In the genomic region with DNA sequence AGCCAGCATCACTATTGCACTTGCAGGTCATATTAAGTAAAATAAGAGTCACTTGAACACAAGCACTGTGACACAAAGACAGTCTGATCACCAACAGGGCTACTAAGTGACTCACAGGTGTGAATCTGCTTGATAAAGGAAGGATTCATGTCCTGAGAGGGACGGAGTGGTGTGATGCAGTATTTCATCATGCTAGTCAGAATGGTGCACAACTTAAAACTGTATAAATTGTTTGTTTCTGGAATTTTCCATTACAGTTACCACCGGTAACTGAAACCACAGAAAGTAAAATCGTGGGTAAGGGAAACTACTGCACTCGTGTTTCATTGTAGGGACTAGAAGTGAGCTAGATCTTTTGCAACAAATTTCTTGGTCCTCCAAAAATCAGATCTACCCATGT, we compare ENCODE assay signal across 8 cellular contexts.
DNase-seq lines count a peak whose midpoint lies in the region; ATAC-seq and TF ChIP-seq lines count a peak whose summit lies in the region.

No MANE protein-coding gene starts in this region.

- H3K27me3 ChIP-seq in DND-41 (ENCODE audit: insufficient read depth, low read length, poor library complexity) (no peaks in the 10 kb centered on the region), Loucy (ENCODE audit: insufficient read depth, low read length, poor library complexity, severe bottlenecking) (no peaks in the 10 kb centered on the region)

- peaks cover 0 to 2% (median 0%) of the 10 kb centered on the region in 3 donors for H3K36me3 Mint-ChIP-seq in naive thymus-derived CD8-positive, alpha-beta T cell

- H3K9me2 ChIP-seq in Loucy (replicated peaks; ENCODE audit: low read depth, low read length), result no peaks in the 10 kb centered on the region

- peak overlapping the region; percentile 83 for H3K27ac ChIP-seq in DND-41 (ENCODE audit: low read length)

- H3K4me3 ChIP-seq in DND-41 (ENCODE audit: low read depth in 1 of 2, low read length in 2 of 2) (no peak overlapping the region), Loucy (ENCODE audit: low read length, poor library complexity, severe bottlenecking) (no peak overlapping the region), epithelial cell of esophagus (ENCODE audit: low read length) (no peak overlapping the region)

- H3K4me1 ChIP-seq in DND-41 (ENCODE audit: insufficient read depth, low read length) (peaks cover 63% of the 10 kb centered on the region), Loucy (ENCODE audit: insufficient read depth, low read length, poor library complexity, severe bottlenecking) (peaks cover 61% of the 10 kb centered on the region)

- H3K4me1 Mint-ChIP-seq in naive thymus-derived CD8-positive, alpha-beta T cell, result peaks cover 12 to 25% (median 18%) of the 10 kb centered on the region in 4 donors

- peak; percentile 55 for DNase-seq in DND-41
- peak; percentile 59 for DNase-seq in epithelial cell of esophagus (ENCODE audit: low read depth)
- DNase-seq in NCI-H526 treated with DMSO at 0.1 percent for 48 hours (lab: John Stamatoyannopoulos, UW), result no peak
- DNase-seq in naive thymus-derived CD8-positive, alpha-beta T cell, result no peak
- DNase-seq in KG1 (lab: John Stamatoyannopoulos, UW), result no peak

- H3K9me3 ChIP-seq in DND-41 (ENCODE audit: insufficient read depth, low read length, severe bottlenecking) (no peaks in the 10 kb centered on the region), Loucy (ENCODE audit: insufficient read depth, low read depth, low read length) (no peaks in the 10 kb centered on the region)

- TF ChIP-seq CTCF in DND-41 (IDR thresholded peaks at IDR 0.05; ENCODE audit: borderline replicate concordance, extremely low read depth, low read length, poor library complexity, severe bottlenecking) (no peak), Loucy (conservative IDR thresholded peaks at IDR 0.05; ENCODE audit: low read length) (no peak), epithelial cell of esophagus (IDR thresholded peaks at IDR 0.05; ENCODE audit: insufficient read depth, low read depth, low read length, missing control alignments) (no peak)

- H3K9ac ChIP-seq in DND-41 (ENCODE audit: low read depth, low read length), result peak overlapping the region; percentile 22; the same call in 1 of the 2 replicates
- peak overlapping the region; percentile 18 for H3K9ac ChIP-seq in Loucy (ENCODE audit: low read depth, low read length, poor library complexity, severe bottlenecking)

- no peaks in the 10 kb centered on the region for H3K9me3 Mint-ChIP-seq in naive thymus-derived CD8-positive, alpha-beta T cell

- H2AFZ ChIP-seq in DND-41 (ENCODE audit: low read depth, low read length) (0 out of 2 replicates have a peak overlapping the region, but pooled peaks have one; percentile 29), Loucy (ENCODE audit: low read length) (no peak overlapping the region)

- H3K27ac Mint-ChIP-seq in naive thymus-derived CD8-positive, alpha-beta T cell, result peak overlapping the region in 1 of 10 donors; percentile 40

- H3F3A ChIP-seq in Loucy (ENCODE audit: low read depth), result no peaks in the 10 kb centered on the region; the same call in 1 of the 2 replicates

- peaks cover 0 to 2% (median 0%) of the 10 kb centered on the region in 5 donors for H3K27me3 Mint-ChIP-seq in naive thymus-derived CD8-positive, alpha-beta T cell

- H3K36me3 ChIP-seq in DND-41 (ENCODE audit: insufficient read depth, low read length) (no peaks in the 10 kb centered on the region), Loucy (ENCODE audit: insufficient read depth, low read length) (no peaks in the 10 kb centered on the region; the same call in none of the 2 replicates)

- no peak overlapping the region for H3K4me3 Mint-ChIP-seq in naive thymus-derived CD8-positive, alpha-beta T cell

- H4K20me1 ChIP-seq in DND-41 (ENCODE audit: insufficient read depth, low read length) (no peaks in the 10 kb centered on the region), Loucy (ENCODE audit: insufficient read depth, low read length, poor library complexity, severe bottlenecking) (no peaks in the 10 kb centered on the region)

- H3K4me2 ChIP-seq in DND-41 (ENCODE audit: insufficient read depth, low read length), result no peak overlapping the region
- peak overlapping the region; percentile 51 for H3K4me2 ChIP-seq in Loucy (ENCODE audit: low read depth, low read length, poor library complexity, severe bottlenecking)

- POLR2A ChIA-PET in naive thymus-derived CD8-positive, alpha-beta T cell (lab: Charles Lee), result no interaction called here

- peaks cover 3% of the 10 kb centered on the region; the same call in 1 of the 2 replicates for H3K79me2 ChIP-seq in DND-41 (ENCODE audit: insufficient read depth, low read length)
- H3K79me2 ChIP-seq in Loucy (ENCODE audit: insufficient read depth, low read length), result peaks cover 29% of the 10 kb centered on the region

- peak; percentile 71 for ATAC-seq in DND-41 (ENCODE audit: insufficient read depth, low read depth)
- peak; percentile 62 for ATAC-seq in GM21619 (IDR thresholded peaks at IDR 0.05; ENCODE audit: unreplicated experiment)
- no peak for ATAC-seq in naive thymus-derived CD8-positive, alpha-beta T cell
- ATAC-seq in HG03108 (IDR thresholded peaks at IDR 0.05; ENCODE audit: unreplicated experiment), result no peak

Comparison
In these comparisons a context has a peak if more than half of its experiments do, and no peak if none do; other contexts are left out.
1. ATAC-seq: peak in DND-41 (single experiment) and GM21619 (single experiment); none in naive thymus-derived CD8-positive, alpha-beta T cell (0 of 2) and HG03108 (single experiment).
2. DNase-seq: peak in DND-41 (single experiment) and epithelial cell of esophagus (single experiment); none in NCI-H526 treated with DMSO at 0.1 percent for 48 hours (single experiment), naive thymus-derived CD8-positive, alpha-beta T cell (0 of 10) and KG1 (single experiment).